1 cellular context compared by ENCODE assay signal in genomic region chr2:83971547-83971946, GRCh38.
TF ChIP-seq lines count a peak whose summit lies in the region.

No MANE protein-coding gene starts in this region.

TF ChIP-seq in K562, 482 proteins besides CTCF, POLR2A, EP300 and RAD21 (continued from another document and continues in another):
- TF ChIP-seq NR2C2 (CRISPR knock-in tag; IDR thresholded peaks at IDR 0.05) = no peak
- TF ChIP-seq NR2C2 (tag; IDR thresholded peaks at IDR 0.05) = no peak
- no peak for TF ChIP-seq POU5F1 (IDR thresholded peaks at IDR 0.05; ENCODE audit: borderline replicate concordance, low read depth, low read length, partially characterized antibody)
- peak; percentile 93 for TF ChIP-seq GATAD2B (IDR thresholded peaks at IDR 0.05; ENCODE audit: borderline replicate concordance)
- TF ChIP-seq SPI1 (IDR thresholded peaks at IDR 0.05; ENCODE audit: borderline replicate concordance, low read depth, low read length) = peak; percentile 83
- TF ChIP-seq NEUROD1 (IDR thresholded peaks at IDR 0.05; ENCODE audit: borderline replicate concordance, low read depth, low read length, partially characterized antibody) = peak; percentile 83
- TF ChIP-seq MEF2D (tag; conservative IDR thresholded peaks at IDR 0.05; ENCODE audit: low read depth) = no peak
- TF ChIP-seq HSF4 (CRISPR knock-in tag; IDR thresholded peaks at IDR 0.05; ENCODE audit: borderline replicate concordance) = no peak
- no peak for TF ChIP-seq TEAD1 (CRISPR knock-in tag; IDR thresholded peaks at IDR 0.05)
- TF ChIP-seq MAZ (CRISPR knock-in tag; conservative IDR thresholded peaks at IDR 0.05 in 1 of 2, IDR thresholded peaks at IDR 0.05 in 1 of 2) = no peak; a peak in 1 of 4 replicates
- TF ChIP-seq CBFA2T2 (conservative IDR thresholded peaks at IDR 0.05) = peak; percentile 98
- peak; percentile 95 for TF ChIP-seq SOX6 (IDR thresholded peaks at IDR 0.05)
- peak; percentile 99 for TF ChIP-seq CBFA2T3 (IDR thresholded peaks at IDR 0.05)
- peak; percentile 98 for TF ChIP-seq PML (IDR thresholded peaks at IDR 0.05; ENCODE audit: low read length)
- TF ChIP-seq TAF1 (IDR thresholded peaks at IDR 0.05; ENCODE audit: control insufficient read depth, extremely low read depth, insufficient read depth, low read length, severe bottlenecking) = peak; percentile 26
- TF ChIP-seq ZNF217 (CRISPR knock-in tag; IDR thresholded peaks at IDR 0.05) = no peak
- TF ChIP-seq ZNF79 (CRISPR knock-in tag; IDR thresholded peaks at IDR 0.05; ENCODE audit: low read depth) = no peak
- no peak for TF ChIP-seq RBM25 (IDR thresholded peaks at IDR 0.05; ENCODE audit: low read depth, low read length, severe bottlenecking)
- TF ChIP-seq ZNF224 (CRISPR knock-in tag; IDR thresholded peaks at IDR 0.05) = no peak
- peak; percentile 71; the same call in 1 of the 2 replicates for TF ChIP-seq HES1 (IDR thresholded peaks at IDR 0.05; ENCODE audit: low read depth)
- peak; percentile 78; the same call in 1 of the 2 replicates for TF ChIP-seq TARDBP (IDR thresholded peaks at IDR 0.05)
- no peak for TF ChIP-seq ZNF318 (IDR thresholded peaks at IDR 0.05; ENCODE audit: borderline replicate concordance in 1 of 2, low read depth in 1 of 2)
- TF ChIP-seq SUPT5H (IDR thresholded peaks at IDR 0.05) = no peak
- TF ChIP-seq USF2 (CRISPR knock-in tag; IDR thresholded peaks at IDR 0.05) = no peak
- TF ChIP-seq CXXC5 (CRISPR knock-in tag; IDR thresholded peaks at IDR 0.05) = peak; percentile 67
- no peak for TF ChIP-seq RERE (CRISPR knock-in tag; IDR thresholded peaks at IDR 0.05; ENCODE audit: borderline replicate concordance)
- no peak for TF ChIP-seq ILK (tag; IDR thresholded peaks at IDR 0.05; ENCODE audit: borderline replicate concordance, low read depth)
- TF ChIP-seq SNAPC5 (CRISPR knock-in tag; IDR thresholded peaks at IDR 0.05) = no peak
- peak; percentile 50 for TF ChIP-seq ZNF592 (IDR thresholded peaks at IDR 0.05)
- peak in 1 of 2 experiments; percentile 98; a peak in 2 of 4 replicates for TF ChIP-seq ZMIZ1 (IDR thresholded peaks at IDR 0.05; ENCODE audit: low read depth in 2 of 2, low read length in 2 of 2)
- TF ChIP-seq TCF7 (IDR thresholded peaks at IDR 0.05; ENCODE audit: borderline replicate concordance) = no peak
- no peak for TF ChIP-seq ZNF830 (CRISPR knock-in tag; IDR thresholded peaks at IDR 0.05)
- TF ChIP-seq OTX1 (CRISPR knock-in tag; IDR thresholded peaks at IDR 0.05) = no peak
